ENCODE assay signal across 2 cellular contexts in genomic region chrX:151975228-151975593, GRCh38.
TF ChIP-seq lines count a peak whose summit lies in the region.

No MANE protein-coding gene starts in this region.

TF ChIP-seq in GM23338, 12 proteins besides CTCF, POLR2A, EP300 and RAD21:
- TF ChIP-seq ETS1 (IDR thresholded peaks at IDR 0.05) (no peak), REST (IDR thresholded peaks at IDR 0.05; ENCODE audit: unreplicated experiment) (no peak), EZH2 (IDR thresholded peaks at IDR 0.05; ENCODE audit: low read depth, unreplicated experiment) (no peak), STAT1 (IDR thresholded peaks at IDR 0.05; ENCODE audit: unreplicated experiment) (no peak), ZNF114 (CRISPR knock-in tag; IDR thresholded peaks at IDR 0.05) (no peak), POLR2AphosphoS5 (IDR thresholded peaks at IDR 0.05; ENCODE audit: low read depth) (no peak), NANOG (IDR thresholded peaks at IDR 0.05; ENCODE audit: borderline replicate concordance) (no peak), ZNF331 (CRISPR knock-in tag; IDR thresholded peaks at IDR 0.05; ENCODE audit: low read depth) (no peak), JUNB (IDR thresholded peaks at IDR 0.05; ENCODE audit: unreplicated experiment) (no peak), EZH2phosphoT487 (IDR thresholded peaks at IDR 0.05; ENCODE audit: unreplicated experiment) (no peak), CREB1 (CRISPR knock-in tag; IDR thresholded peaks at IDR 0.05; ENCODE audit: low read depth) (no peak), ZNF462 (CRISPR knock-in tag; IDR thresholded peaks at IDR 0.05) (no peak)

TF ChIP-seq in endothelial cell of umbilical vein, 7 proteins besides CTCF, POLR2A, EP300 and RAD21:
- no peak for TF ChIP-seq GATA2 (IDR thresholded peaks at IDR 0.05; ENCODE audit: insufficient read depth, insufficient read length, low read depth, low read length)
- TF ChIP-seq JUN (IDR thresholded peaks at IDR 0.05; ENCODE audit: borderline replicate concordance, insufficient read depth, insufficient read length, low read depth), result no peak
- no peak for TF ChIP-seq MYC (IDR thresholded peaks at IDR 0.05; ENCODE audit: low read depth, low read length)
TF ChIP-seq in endothelial cell of umbilical vein: peak in this region for 0.
